In the genomic region with DNA sequence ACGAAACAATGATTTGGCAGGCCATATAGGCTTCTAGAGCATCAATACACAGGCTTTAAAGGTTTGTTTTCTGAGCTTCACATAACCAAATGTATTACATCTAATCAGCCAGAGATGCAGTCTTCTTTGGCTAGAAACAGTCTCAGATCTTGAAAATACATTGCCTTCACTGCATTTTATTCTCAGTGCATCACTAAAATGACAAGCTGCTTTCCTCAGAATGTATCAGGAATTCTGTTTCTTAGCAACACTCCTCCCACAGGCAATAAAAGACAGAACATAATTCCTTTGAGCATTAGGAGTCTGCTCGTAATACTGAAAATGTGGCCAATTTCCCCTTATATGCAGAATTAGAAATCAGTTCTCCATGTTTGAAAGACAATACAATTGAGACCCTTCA, we compare ENCODE assay signal across 15 cellular contexts. TPM values are rescaled to one million over a fixed set of nuclear protein-coding genes. Genes with fewer than 3 reads are reported as not detected.
DNase-seq lines count a peak whose midpoint lies in the region; ATAC-seq and TF ChIP-seq lines count a peak whose summit lies in the region.
"Had no signal": no experiment of that assay in that cellular context is flagged by ENCODE, and none has a peak within 500 bp of the region (broad histone marks: within the 10 kb centered on the region; RNA-seq: fewer than 3 reads in every experiment).

No MANE protein-coding gene starts in this region.

- ATAC-seq in HG02759 (IDR thresholded peaks at IDR 0.05; ENCODE audit: unreplicated experiment) (no peak), GM19324 (IDR thresholded peaks at IDR 0.05; ENCODE audit: low FRiP score, unreplicated experiment) (no peak), GM18868 (IDR thresholded peaks at IDR 0.05; ENCODE audit: unreplicated experiment) (no peak)

- peak; percentile 34 for DNase-seq in EL
- DNase-seq in amniotic stem cell (lab: John Stamatoyannopoulos, UW) = peak; percentile 34
- DNase-seq in fibroblast of the aortic adventitia (ENCODE audit: low read depth) = peak; percentile 46
- peak; percentile 25 for DNase-seq in skeletal muscle cell (ENCODE audit: low read depth)
- no peak for DNase-seq in HuH-7.5 (ENCODE audit: low spot score)
- DNase-seq: activated T-cell treated with anti-CD3 and anti-CD28 coated beads, Interleukin-2, amount 50 U/mL, for 24 hours; immature natural killer cell; mammary epithelial cell; NCI-H1930; NCI-H526; OCI-M1 had no signal

- no peak overlapping the region for H3K4me3 ChIP-seq in fibroblast of the aortic adventitia (ENCODE audit: low read depth, low read length)
- H3K4me3 ChIP-seq in skeletal muscle cell (ENCODE audit: low read depth, low read length) = no peak overlapping the region
- H3K4me3 ChIP-seq: neural progenitor cell had no signal

- no peak for TF ChIP-seq CTCF in fibroblast of the aortic adventitia (IDR thresholded peaks at IDR 0.05; ENCODE audit: insufficient read depth, low read length)

RNA-seq across cellular contexts. Expression of a gene that starts 36.9 kb away (rescaled TPM):
- 9.4 and 31.7 TPM in 2 replicates for total RNA-seq in fibroblast of the aortic adventitia (ENCODE audit: low replicate concordance)
